In the genomic region with DNA sequence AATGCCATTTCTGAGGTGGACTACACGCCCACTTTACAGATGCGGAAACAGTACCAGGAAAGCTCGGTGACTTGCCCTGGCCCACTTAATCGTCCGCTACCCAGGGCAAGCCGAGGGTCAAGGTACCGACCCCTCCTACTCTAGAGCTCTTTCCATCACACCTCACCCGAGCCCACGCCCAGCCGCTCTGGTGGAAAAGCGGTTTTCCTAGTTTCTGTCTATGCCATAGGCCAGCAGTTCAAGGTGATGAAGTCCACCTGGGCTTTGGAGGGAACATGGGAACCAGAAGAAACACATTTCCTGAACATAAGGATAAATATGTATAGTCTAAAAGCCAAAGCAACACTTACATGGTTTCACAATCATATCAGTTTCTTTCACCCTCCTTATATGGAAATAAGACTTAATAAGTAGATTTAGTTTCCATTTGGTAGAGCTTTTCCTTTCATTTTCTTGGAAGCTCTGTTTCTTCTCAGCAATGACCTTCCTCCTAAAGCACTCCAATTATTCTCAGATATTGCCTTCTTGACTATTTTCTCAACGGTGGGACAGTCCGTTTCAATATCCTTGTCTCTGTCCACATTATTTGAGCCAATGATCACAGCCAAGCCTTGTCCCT, we compare ENCODE assay signal across 8 cellular contexts. TPM values are rescaled to one million over a fixed set of nuclear protein-coding genes. Genes with fewer than 3 reads are reported as not detected.
DNase-seq lines count a peak whose midpoint lies in the region; ATAC-seq and TF ChIP-seq lines count a peak whose summit lies in the region.

No MANE protein-coding gene starts in this region.

- H3K4me3 ChIP-seq in BLaER1 treated with 17β-estradiol and CSF1 and Interleukin-3, amounts not matched to agents 10 nM and 100 nM = peak overlapping the region; percentile 48 to 74 (median 60)
- peak overlapping the region; percentile 91 for H3K4me3 ChIP-seq in KMS-11 (IDR thresholded peaks at IDR 0.05; ENCODE audit: insufficient read depth, low read depth, low read length)
- H3K4me3 ChIP-seq in coronary artery = peak overlapping the region; percentile 83

- DNase-seq in coronary artery (ENCODE audit: low spot score) (no peak), NCI-H345 (lab: John Stamatoyannopoulos, UW) (no peak), NCI-H1092 treated with DMSO at 0.1 percent for 48 hours (lab: John Stamatoyannopoulos, UW) (no peak)
- no peak for DNase-seq in natural killer cell treated with Interleukin-12 subunit alpha and Interleukin-12 subunit beta and Interleukin-15 and Interleukin-18, amount 100 ng/mL, for 72 hours (ENCODE audit: low spot score)

- H3K4me1 Mint-ChIP-seq in natural killer cell treated with Interleukin-12 subunit alpha and Interleukin-12 subunit beta and Interleukin-15 and Interleukin-18, amount 100 ng/mL, for 72 hours (ENCODE audit: low read depth in 2 of 2) = peaks cover 14 to 18% of the 10 kb centered on the region in 2 donors

- H3K79me2 ChIP-seq in KMS-11 (ENCODE audit: insufficient read depth, low read depth) = no peaks in the 10 kb centered on the region

- peaks cover 29 to 70% (median 64%) of the 10 kb centered on the region in 10 experiments for H3K4me1 ChIP-seq in BLaER1 treated with 17β-estradiol and CSF1 and Interleukin-3, amounts not matched to agents 10 nM and 100 nM
- H3K4me1 ChIP-seq in KMS-11 (ENCODE audit: low read depth, poor library complexity, severe bottlenecking) = peaks cover 16% of the 10 kb centered on the region

- peak overlapping the region in 6 of 11 experiments; percentile 3 to 70 (median 50); a peak in 7 of 22 replicates for H3K27ac ChIP-seq in BLaER1 treated with 17β-estradiol and CSF1 and Interleukin-3, amounts not matched to agents 10 nM and 100 nM
- H3K27ac ChIP-seq in KMS-11 = 0 out of 2 replicates have a peak overlapping the region, but pooled peaks have one; percentile 12
- peak overlapping the region; percentile 27 to 31 for H3K27ac ChIP-seq in coronary artery

- no peaks in the 10 kb centered on the region for H3K9me3 Mint-ChIP-seq in natural killer cell treated with Interleukin-12 subunit alpha and Interleukin-12 subunit beta and Interleukin-15 and Interleukin-18, amount 100 ng/mL, for 72 hours

- peak overlapping the region; percentile 91 for H3K4me3 Mint-ChIP-seq in natural killer cell treated with Interleukin-12 subunit alpha and Interleukin-12 subunit beta and Interleukin-15 and Interleukin-18, amount 100 ng/mL, for 72 hours

- H4K20me1 ChIP-seq in BLaER1 treated with 17β-estradiol and CSF1 and Interleukin-3, amounts not matched to agents 10 nM and 100 nM = peaks cover 0 to 5% (median 0%) of the 10 kb centered on the region in 11 experiments; a peak in 2 of 22 replicates
- H4K20me1 ChIP-seq in KMS-11 (ENCODE audit: insufficient read depth) = no peaks in the 10 kb centered on the region

- peaks cover 0 to 45% (median 8%) of the 10 kb centered on the region in 11 experiments; a peak in 12 of 22 replicates for H3K27me3 ChIP-seq in BLaER1 treated with 17β-estradiol and CSF1 and Interleukin-3, amounts not matched to agents 10 nM and 100 nM
- H3K27me3 ChIP-seq in KMS-11 (ENCODE audit: insufficient read depth, low read depth) = no peaks in the 10 kb centered on the region

- peaks cover 4% of the 10 kb centered on the region for H3K36me3 Mint-ChIP-seq in natural killer cell treated with Interleukin-12 subunit alpha and Interleukin-12 subunit beta and Interleukin-15 and Interleukin-18, amount 100 ng/mL, for 72 hours

- peak overlapping the region; percentile 84 for H2AFZ ChIP-seq in KMS-11 (ENCODE audit: low read depth)

- H3K4me2 ChIP-seq in BLaER1 treated with 17β-estradiol and CSF1 and Interleukin-3, amounts not matched to agents 10 nM and 100 nM = peak overlapping the region; percentile 90 to 100 (median 96)
- H3K4me2 ChIP-seq in KMS-11 = peak overlapping the region; percentile 66

- peak overlapping the region in 5 of 11 experiments; percentile 31 to 64 (median 50); a peak in 5 of 22 replicates for H3K9ac ChIP-seq in BLaER1 treated with 17β-estradiol and CSF1 and Interleukin-3, amounts not matched to agents 10 nM and 100 nM
- peak overlapping the region; percentile 55; the same call in 1 of the 2 replicates for H3K9ac ChIP-seq in KMS-11

- peaks cover 32 to 54% of the 10 kb centered on the region in 2 donors for H3K27me3 Mint-ChIP-seq in natural killer cell treated with Interleukin-12 subunit alpha and Interleukin-12 subunit beta and Interleukin-15 and Interleukin-18, amount 100 ng/mL, for 72 hours

- peak overlapping the region in 1 of 2 donors; percentile 49 for H3K27ac Mint-ChIP-seq in natural killer cell treated with Interleukin-12 subunit alpha and Interleukin-12 subunit beta and Interleukin-15 and Interleukin-18, amount 100 ng/mL, for 72 hours

- no peaks in the 10 kb centered on the region for H3K9me3 ChIP-seq in BLaER1 treated with 17β-estradiol and CSF1 and Interleukin-3, amounts not matched to agents 10 nM and 100 nM (replicated peaks in 1 of 11)

- peak in 1 of 2 donors; percentile 36 for ATAC-seq in natural killer cell treated with Interleukin-12 subunit alpha and Interleukin-12 subunit beta and Interleukin-15 and Interleukin-18, amount 100 ng/mL, for 72 hours
- ATAC-seq in GM18870 (IDR thresholded peaks at IDR 0.05; ENCODE audit: unreplicated experiment) = no peak
- ATAC-seq in HG02798 (IDR thresholded peaks at IDR 0.05; ENCODE audit: poor library complexity, unreplicated experiment) = no peak

- no peak for TF ChIP-seq CTCF in KMS-11 (conservative IDR thresholded peaks at IDR 0.05; ENCODE audit: low read depth, low read length)
- TF ChIP-seq CTCF in coronary artery (IDR thresholded peaks at IDR 0.05) = no peak

- H3K36me3 ChIP-seq in BLaER1 treated with 17β-estradiol and CSF1 and Interleukin-3, amounts not matched to agents 10 nM and 100 nM = no peaks in the 10 kb centered on the region
- no peaks in the 10 kb centered on the region for H3K36me3 ChIP-seq in KMS-11 (ENCODE audit: insufficient read depth)

RNA-seq across cellular contexts. Expression of gene VWA3B, which starts 0.6 kb away (rescaled TPM):
- total RNA-seq in natural killer cell treated with Interleukin-12 subunit alpha and Interleukin-12 subunit beta and Interleukin-15 and Interleukin-18, amount 100 ng/mL, for 72 hours = not detected
